1 cellular context compared by ENCODE assay signal in the genomic region with DNA sequence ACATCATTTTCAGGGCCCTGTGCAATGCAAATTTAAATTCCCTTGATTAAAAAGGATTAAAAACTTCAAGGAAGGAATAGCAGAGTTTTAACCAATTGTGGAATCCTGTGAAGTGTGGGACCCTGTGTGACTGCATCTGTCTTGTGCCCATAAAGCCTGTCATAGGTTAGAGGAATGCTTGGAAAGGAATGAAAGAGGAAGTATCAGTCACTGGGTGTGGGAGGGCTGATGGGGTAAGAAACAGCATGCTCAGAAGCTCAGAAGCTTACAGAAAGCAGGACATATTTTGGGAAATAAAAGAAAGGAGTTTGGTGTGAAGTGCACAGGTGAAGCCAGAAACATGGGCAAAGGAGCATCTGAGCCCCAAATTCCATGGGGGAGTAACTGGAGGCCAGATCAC.
TF ChIP-seq lines count a peak whose summit lies in the region.

No MANE protein-coding gene starts in this region.

TF ChIP-seq in WTC11, 78 proteins besides CTCF, POLR2A, EP300 and RAD21 (continued from another document):
- TF ChIP-seq, protein P1, sequence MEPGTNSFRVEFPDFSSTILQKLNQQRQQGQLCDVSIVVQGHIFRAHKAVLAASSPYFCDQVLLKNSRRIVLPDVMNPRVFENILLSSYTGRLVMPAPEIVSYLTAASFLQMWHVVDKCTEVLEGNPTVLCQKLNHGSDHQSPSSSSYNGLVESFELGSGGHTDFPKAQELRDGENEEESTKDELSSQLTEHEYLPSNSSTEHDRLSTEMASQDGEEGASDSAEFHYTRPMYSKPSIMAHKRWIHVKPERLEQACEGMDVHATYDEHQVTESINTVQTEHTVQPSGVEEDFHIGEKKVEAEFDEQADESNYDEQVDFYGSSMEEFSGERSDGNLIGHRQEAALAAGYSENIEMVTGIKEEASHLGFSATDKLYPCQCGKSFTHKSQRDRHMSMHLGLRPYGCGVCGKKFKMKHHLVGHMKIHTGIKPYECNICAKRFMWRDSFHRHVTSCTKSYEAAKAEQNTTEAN (CRISPR knock-in tag; IDR thresholded peaks at IDR 0.05) = no peak
- no peak for TF ChIP-seq ZNF121 (CRISPR knock-in tag; IDR thresholded peaks at IDR 0.05)
- TF ChIP-seq, protein P2, sequence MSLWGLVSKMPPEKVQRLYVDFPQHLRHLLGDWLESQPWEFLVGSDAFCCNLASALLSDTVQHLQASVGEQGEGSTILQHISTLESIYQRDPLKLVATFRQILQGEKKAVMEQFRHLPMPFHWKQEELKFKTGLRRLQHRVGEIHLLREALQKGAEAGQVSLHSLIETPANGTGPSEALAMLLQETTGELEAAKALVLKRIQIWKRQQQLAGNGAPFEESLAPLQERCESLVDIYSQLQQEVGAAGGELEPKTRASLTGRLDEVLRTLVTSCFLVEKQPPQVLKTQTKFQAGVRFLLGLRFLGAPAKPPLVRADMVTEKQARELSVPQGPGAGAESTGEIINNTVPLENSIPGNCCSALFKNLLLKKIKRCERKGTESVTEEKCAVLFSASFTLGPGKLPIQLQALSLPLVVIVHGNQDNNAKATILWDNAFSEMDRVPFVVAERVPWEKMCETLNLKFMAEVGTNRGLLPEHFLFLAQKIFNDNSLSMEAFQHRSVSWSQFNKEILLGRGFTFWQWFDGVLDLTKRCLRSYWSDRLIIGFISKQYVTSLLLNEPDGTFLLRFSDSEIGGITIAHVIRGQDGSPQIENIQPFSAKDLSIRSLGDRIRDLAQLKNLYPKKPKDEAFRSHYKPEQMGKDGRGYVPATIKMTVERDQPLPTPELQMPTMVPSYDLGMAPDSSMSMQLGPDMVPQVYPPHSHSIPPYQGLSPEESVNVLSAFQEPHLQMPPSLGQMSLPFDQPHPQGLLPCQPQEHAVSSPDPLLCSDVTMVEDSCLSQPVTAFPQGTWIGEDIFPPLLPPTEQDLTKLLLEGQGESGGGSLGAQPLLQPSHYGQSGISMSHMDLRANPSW (CRISPR knock-in tag; conservative IDR thresholded peaks at IDR 0.05; ENCODE audit: low read depth) = no peak
- TF ChIP-seq NR1H2 (CRISPR knock-in tag; IDR thresholded peaks at IDR 0.05) = no peak
- TF ChIP-seq, protein P3, sequence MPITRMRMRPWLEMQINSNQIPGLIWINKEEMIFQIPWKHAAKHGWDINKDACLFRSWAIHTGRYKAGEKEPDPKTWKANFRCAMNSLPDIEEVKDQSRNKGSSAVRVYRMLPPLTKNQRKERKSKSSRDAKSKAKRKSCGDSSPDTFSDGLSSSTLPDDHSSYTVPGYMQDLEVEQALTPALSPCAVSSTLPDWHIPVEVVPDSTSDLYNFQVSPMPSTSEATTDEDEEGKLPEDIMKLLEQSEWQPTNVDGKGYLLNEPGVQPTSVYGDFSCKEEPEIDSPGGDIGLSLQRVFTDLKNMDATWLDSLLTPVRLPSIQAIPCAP (CRISPR knock-in tag; IDR thresholded peaks at IDR 0.05) = no peak
- no peak for TF ChIP-seq TEAD1 (CRISPR knock-in tag; IDR thresholded peaks at IDR 0.05)
- no peak for TF ChIP-seq TP53 (CRISPR knock-in tag; IDR thresholded peaks at IDR 0.05)
